In genomic region chr11:66905631-66906030, GRCh38 we compare ENCODE assay signal across 17 cellular contexts. TPM values are rescaled to one million over a fixed set of nuclear protein-coding genes. Genes with fewer than 3 reads are reported as not detected.
A peak's percentile ranks its signal among the peaks of the same experiment; 100 is the strongest.
DNase-seq lines count a peak whose midpoint lies in the region; ATAC-seq and TF ChIP-seq lines count a peak whose summit lies in the region.
"Had no signal": no experiment of that assay in that cellular context is flagged by ENCODE, and none has a peak within 500 bp of the region (broad histone marks: within the 10 kb centered on the region; RNA-seq: fewer than 3 reads in every experiment).

No MANE protein-coding gene starts in this region.

- intact Hi-C loops in psoas muscle (cut with DNase I) (no loop called here), prostate gland (cut with DNase I) (no loop called here)

- H4K91ac ChIP-seq in H9 (ENCODE audit: insufficient read length, low read depth, low read length) = no peak overlapping the region

- H3K36me3 ChIP-seq in liver (ENCODE audit: control insufficient read depth in 4 of 4, insufficient read depth in 3 of 4, low read depth in 1 of 4, low read length in 3 of 4) (no peaks in the 10 kb centered on the region), psoas muscle (ENCODE audit: insufficient read depth in 1 of 2, low read depth in 1 of 2) (no peaks in the 10 kb centered on the region), prostate gland (no peaks in the 10 kb centered on the region)
- H3K36me3 ChIP-seq: SJCRH30 had no signal

- no peak overlapping the region for H3K4ac ChIP-seq in H9 (ENCODE audit: low read depth, low read length)

- no peak overlapping the region for H3K27ac ChIP-seq in H9 (ENCODE audit: insufficient read length, low read depth, low read length)
- H3K27ac ChIP-seq in liver (ENCODE audit: low read depth in 1 of 2, low read length in 2 of 2) = peak overlapping the region; percentile 71 to 79
- no peak overlapping the region for H3K27ac ChIP-seq in psoas muscle
- no peak overlapping the region for H3K27ac ChIP-seq in prostate gland
- H3K27ac ChIP-seq: SJCRH30 had no signal

- peak overlapping the region; percentile 33 for H3K4me3 ChIP-seq in epithelial cell of esophagus (ENCODE audit: low read length)
- H3K4me3 ChIP-seq in liver (ENCODE audit: low read depth in 1 of 3, low read length in 3 of 3) = peak overlapping the region; percentile 50 to 91 (median 65)
- H3K4me3 ChIP-seq in psoas muscle = no peak overlapping the region
- H3K4me3 ChIP-seq in prostate gland = no peak overlapping the region
- H3K4me3 ChIP-seq: GM12878, SJCRH30 had no signal

- no peaks in the 10 kb centered on the region for H3K23me2 ChIP-seq in H9 (ENCODE audit: insufficient read length, low read depth, low read length, poor library complexity, severe bottlenecking)

- H2BK15ac ChIP-seq in H9 (ENCODE audit: low read depth, low read length) = no peak overlapping the region

- H3K9me3 Mint-ChIP-seq in H9 (no peaks in the 10 kb centered on the region), WTC11 (no peaks in the 10 kb centered on the region)
- no peaks in the 10 kb centered on the region for H3K9me3 Mint-ChIP-seq in activated naive CD4-positive, alpha-beta T cell treated with anti-CD3 and anti-CD28 coated beads, Interleukin-2, amount 50 U/mL, for 72 hours
- H3K9me3 Mint-ChIP-seq: CD4-positive, CD25-positive, alpha-beta regulatory T cell had no signal

- H2BK120ac ChIP-seq in H9 (ENCODE audit: low read depth, low read length, poor library complexity, severe bottlenecking) = no peak overlapping the region

- H3K9me3 ChIP-seq in H9 (ENCODE audit: control insufficient read depth, low read depth, low read length) = no peaks in the 10 kb centered on the region
- no peaks in the 10 kb centered on the region for H3K9me3 ChIP-seq in liver (ENCODE audit: control insufficient read depth in 4 of 4, low read length in 3 of 4)
- no peaks in the 10 kb centered on the region for H3K9me3 ChIP-seq in psoas muscle
- H3K9me3 ChIP-seq in prostate gland = no peaks in the 10 kb centered on the region
- H3K9me3 ChIP-seq: SJCRH30 had no signal

- H3K27me3 ChIP-seq in H9 (ENCODE audit: insufficient read depth, low read length) (no peaks in the 10 kb centered on the region), liver (ENCODE audit: control insufficient read depth in 4 of 4, insufficient read depth in 4 of 4, low read length in 3 of 4) (no peaks in the 10 kb centered on the region), psoas muscle (ENCODE audit: insufficient read depth in 3 of 3, low read length in 2 of 3) (no peaks in the 10 kb centered on the region), prostate gland (replicated peaks; ENCODE audit: insufficient read depth) (no peaks in the 10 kb centered on the region)
- H3K27me3 ChIP-seq: SJCRH30 had no signal

- H4K8ac ChIP-seq in H9 (replicated peaks; ENCODE audit: insufficient read length, low read depth, low read length) = no peak overlapping the region

- no peaks in the 10 kb centered on the region for H3K79me1 ChIP-seq in H9 (ENCODE audit: insufficient read depth, low read depth, low read length, poor library complexity, severe bottlenecking)

- WGBS in H9 (ENCODE audit: extremely low coverage, insufficient read length, low lambda C conversion rate) = no CpG with 5 or more reads among the region's 4 CpGs
- WGBS in liver = 80% methylated on average over 4 of the region's 4 CpGs
- 82 to 97% (median 93%) methylated on average over 4 of the region's 4 CpGs for WGBS in psoas muscle, 3 donors
- WGBS in prostate gland = 79% methylated on average over 4 of the region's 4 CpGs

- H2AK5ac ChIP-seq in H9 (ENCODE audit: insufficient read length, low read length) = no peak overlapping the region

- no peak overlapping the region for H2AFZ ChIP-seq in H9 (ENCODE audit: low read length)

- no peak overlapping the region for H3T11ph ChIP-seq in H9 (ENCODE audit: low read length)

- H3K9ac ChIP-seq in H9 (ENCODE audit: extremely low read depth, insufficient read length, low read length) (no peak overlapping the region), liver (ENCODE audit: low read depth in 1 of 2, low read length in 2 of 2) (peak overlapping the region in 1 of 2 donors; percentile 32)

- DNase-seq in H9 (no peak), WTC11 (ENCODE audit: low spot score) (no peak), epithelial cell of esophagus (ENCODE audit: low read depth) (no peak), psoas muscle (no peak), prostate gland (ENCODE audit: low spot score) (no peak), activated gamma-delta T cell (lab: John Stamatoyannopoulos, UW) (no peak)
- no peak for DNase-seq in activated naive CD4-positive, alpha-beta T cell treated with anti-CD3 and anti-CD28 coated beads, Interleukin-2, amount 50 U/mL, for 72 hours (ENCODE audit: low spot score in 2 of 2)
- DNase-seq: AML-193; Calu3; CD4-positive, CD25-positive, alpha-beta regulatory T cell; Kasumi-1; NCI-H187 treated with DMSO at 0.1 percent for 48 hours; NCI-H446 treated with DMSO at 0.1 percent for 48 hours; NCI-H774; SJCRH30 had no signal

- ATAC-seq in WTC11 (no peak), psoas muscle (no peak)
- ATAC-seq in activated naive CD4-positive, alpha-beta T cell treated with anti-CD3 and anti-CD28 coated beads, Interleukin-2, amount 50 U/mL, for 72 hours = no peak
- ATAC-seq: GM12878 had no signal

- no peak overlapping the region for H3K23ac ChIP-seq in H9 (ENCODE audit: insufficient read length, low read depth, low read length)

- H3K27ac Mint-ChIP-seq in H9 (peak overlapping the region in 2 of 3 experiments; percentile 84 to 94; a peak in 4 of 7 replicates), WTC11 (0 out of 2 replicates have a peak overlapping the region, but pooled peaks have one; percentile 50)
- no peak overlapping the region for H3K27ac Mint-ChIP-seq in activated naive CD4-positive, alpha-beta T cell treated with anti-CD3 and anti-CD28 coated beads, Interleukin-2, amount 50 U/mL, for 72 hours
- H3K27ac Mint-ChIP-seq: CD4-positive, CD25-positive, alpha-beta regulatory T cell had no signal

- TF ChIP-seq CTCF in H9 (conservative IDR thresholded peaks at IDR 0.05) (no peak), WTC11 (IDR thresholded peaks at IDR 0.05) (no peak), epithelial cell of esophagus (IDR thresholded peaks at IDR 0.05; ENCODE audit: insufficient read depth, low read depth, low read length, missing control alignments) (no peak), liver (IDR thresholded peaks at IDR 0.05; ENCODE audit: low read depth, low read length, missing input control) (no peak), psoas muscle (IDR thresholded peaks at IDR 0.05) (no peak), prostate gland (IDR thresholded peaks at IDR 0.05) (no peak)

- no peak for TF ChIP-seq POLR2A in prostate gland (IDR thresholded peaks at IDR 0.05)

- peaks cover 9% of the 10 kb centered on the region; the same call in 1 of the 2 replicates for H3K4me1 ChIP-seq in H9 (ENCODE audit: insufficient read depth, low read length)
- H3K4me1 ChIP-seq in liver (ENCODE audit: control insufficient read depth in 4 of 4, insufficient read depth in 4 of 4, low read length in 3 of 4) = peaks cover 24 to 61% (median 33%) of the 10 kb centered on the region in 4 donors
- peaks cover 5% of the 10 kb centered on the region for H3K4me1 ChIP-seq in psoas muscle
- peaks cover 10% of the 10 kb centered on the region for H3K4me1 ChIP-seq in prostate gland (replicated peaks)
- H3K4me1 ChIP-seq: SJCRH30 had no signal

- H3K36me3 Mint-ChIP-seq in H9 (ENCODE audit: insufficient read depth in 1 of 3, low read depth in 3 of 3) (peaks cover 0 to 3% (median 0%) of the 10 kb centered on the region in 3 experiments; a peak in 1 of 7 replicates), WTC11 (no peaks in the 10 kb centered on the region)
- H3K36me3 Mint-ChIP-seq in activated naive CD4-positive, alpha-beta T cell treated with anti-CD3 and anti-CD28 coated beads, Interleukin-2, amount 50 U/mL, for 72 hours = no peaks in the 10 kb centered on the region

- H3K56ac ChIP-seq in H9 (ENCODE audit: insufficient read length, low read depth, low read length) = no peak overlapping the region

- H4K20me1 ChIP-seq in H9 (ENCODE audit: control insufficient read depth, insufficient read depth, insufficient read length) = no peaks in the 10 kb centered on the region

- H3K4me1 Mint-ChIP-seq in H9 (peaks cover 59 to 64% of the 10 kb centered on the region in 2 experiments), WTC11 (peaks cover 46% of the 10 kb centered on the region)
- H3K4me1 Mint-ChIP-seq: CD4-positive, CD25-positive, alpha-beta regulatory T cell had no signal

- peak overlapping the region in 1 of 2 experiments; percentile 1; a peak in 1 of 5 replicates for H3K4me3 Mint-ChIP-seq in H9
- no peak overlapping the region for H3K4me3 Mint-ChIP-seq in WTC11
- H3K4me3 Mint-ChIP-seq: CD4-positive, CD25-positive, alpha-beta regulatory T cell had no signal

- H3K79me2 ChIP-seq in H9 (ENCODE audit: insufficient read depth, low read length) = no peaks in the 10 kb centered on the region

- peak overlapping the region; percentile 27; the same call in 1 of the 2 replicates for H3K14ac ChIP-seq in H9 (ENCODE audit: insufficient read depth, low read length)

- no peak for TF ChIP-seq RAD21 in liver (IDR thresholded peaks at IDR 0.05)

- CTCF ChIA-PET in WTC11 (lab: Charles Lee) = interaction anchor here (0.6 to 1.4 kb wide), 2 partner anchors 10 to 116 kb away, joined by 3 to 4 read pairs; no protein-coding TSS in a partner anchor

- no peak overlapping the region for H3K18ac ChIP-seq in H9 (ENCODE audit: insufficient read length, low read depth, low read length)

- no peak overlapping the region for H2BK5ac ChIP-seq in H9 (ENCODE audit: insufficient read length, low read length)

- H2BK20ac ChIP-seq in H9 (ENCODE audit: low read depth, low read length, poor library complexity, severe bottlenecking) = no peak overlapping the region

- no peak overlapping the region for H2BK12ac ChIP-seq in H9 (ENCODE audit: insufficient read length, low read depth, low read length)

- H3K27me3 Mint-ChIP-seq in H9 (ENCODE audit: low read depth) = no peaks in the 10 kb centered on the region
- no peaks in the 10 kb centered on the region for H3K27me3 Mint-ChIP-seq in WTC11 (ENCODE audit: low read depth)

- no peak overlapping the region for H3K4me2 ChIP-seq in H9 (ENCODE audit: insufficient read depth, insufficient read length, low read length)

- POLR2A ChIA-PET in WTC11 (lab: Charles Lee) = no interaction called here

- no peak overlapping the region for H4K5ac ChIP-seq in H9 (ENCODE audit: insufficient read length, low read depth, low read length)

RNA-seq across cellular contexts. Expression of gene LRFN4, which starts 48.8 kb away (rescaled TPM):
- total RNA-seq in H9 (2021) (65.1 and 66.7 TPM in 2 replicates), WTC11 (2021) (62.7 to 70.3 TPM (median 68.0 TPM) in 3 replicates), liver (1 to 10 TPM in 1 of 2 donors, under 1 TPM in 1; 0.75 to 3.4 TPM), psoas muscle (10 to 100 TPM in 3 of 4 donors, 1 to 10 TPM in 1; 7.4 to 11.8 (median 10.7) TPM), prostate gland (10 to 100 TPM in 1 of 2 donors, 1 to 10 TPM in 1; 6.6 to 17.3 TPM)
- polyA plus RNA-seq in liver (1 to 10 TPM in 1 of 2 donors, not detected in 1; 1.5 TPM), psoas muscle (10 to 100 TPM in 2 of 3 donors, 1 to 10 TPM in 1; 8.5 to 16.6 (median 15.3) TPM)
- total RNA-seq in activated naive CD4-positive, alpha-beta T cell treated with anti-CD3 and anti-CD28 coated beads, Interleukin-2, amount 50 U/mL, for 72 hours = 10 to 100 TPM; 23.9 TPM

RNA-seq across cellular contexts. Expression of gene PC, which starts 52.6 kb away (rescaled TPM):
- total RNA-seq in H9 (2021) (31.7 and 32.6 TPM in 2 replicates), WTC11 (2021) (22.1 to 27.2 TPM (median 25.6 TPM) in 3 replicates), liver (100 to 1,000 TPM; 144 to 384 TPM), psoas muscle (10 to 100 TPM; 16.7 to 33.0 (median 25.3) TPM), prostate gland (10 to 100 TPM; 42.8 to 43.4 TPM)
- polyA plus RNA-seq in liver (100 to 1,000 TPM; 209 to 583 TPM), psoas muscle (10 to 100 TPM; 11.1 to 48.8 (median 18.3) TPM)
- total RNA-seq in activated naive CD4-positive, alpha-beta T cell treated with anti-CD3 and anti-CD28 coated beads, Interleukin-2, amount 50 U/mL, for 72 hours = 10 to 100 TPM in 1 of 2 donors, 1 to 10 TPM in 1; 4.6 to 11.5 TPM

Comparison
In these comparisons a context has a peak if more than half of its experiments do, and no peak if none do; other contexts are left out.
1. H3K27ac ChIP-seq: peak in liver (2 of 2); none in H9 (single experiment), psoas muscle (single experiment) and prostate gland (0 of 2).
2. H3K27ac Mint-ChIP-seq: peak in H9 (2 of 3) and WTC11 (single experiment); none in activated naive CD4-positive, alpha-beta T cell treated with anti-CD3 and anti-CD28 coated beads, Interleukin-2, amount 50 U/mL, for 72 hours (0 of 2).
3. H3K4me3 ChIP-seq: peak in epithelial cell of esophagus (single experiment) and liver (3 of 3); none in psoas muscle (single experiment) and prostate gland (0 of 2).